ENCODE assay signal across 16 cellular contexts in genomic region chr16:56421976-56422669, GRCh38. TPM values are rescaled to one million over a fixed set of nuclear protein-coding genes. Genes with fewer than 3 reads are reported as not detected.
DNase-seq lines count a peak whose midpoint lies in the region; FAIRE-seq and TF ChIP-seq lines count a peak whose summit lies in the region.
"Had no signal": no experiment of that assay in that cellular context is flagged by ENCODE, and none has a peak within 500 bp of the region (broad histone marks: within the 10 kb centered on the region; RNA-seq: fewer than 3 reads in every experiment).

No MANE protein-coding gene starts in this region.

- H3K27me3 Mint-ChIP-seq in CD14-positive monocyte (ENCODE audit: low read depth in 3 of 3) (peaks cover 0 to 4% (median 0%) of the 10 kb centered on the region in 3 donors), nephron progenitor cell (ENCODE audit: low read depth, poor library complexity) (peaks cover 3% of the 10 kb centered on the region)
- H3K27me3 Mint-ChIP-seq in activated CD4-positive, alpha-beta T cell treated with anti-CD3 and anti-CD28 coated beads, Interleukin-2, amount 10 ng/mL, durations not matched to agents 24 days and 14 days, result no peaks in the 10 kb centered on the region

- H3K4me3 Mint-ChIP-seq in CD14-positive monocyte (no peak overlapping the region), nephron progenitor cell (peak overlapping the region; percentile 97)
- H3K4me3 Mint-ChIP-seq in activated CD4-positive, alpha-beta T cell treated with anti-CD3 and anti-CD28 coated beads, Interleukin-2, amount 10 ng/mL, durations not matched to agents 24 days and 14 days, result no peak overlapping the region

- H3K4me1 Mint-ChIP-seq in CD14-positive monocyte (peaks cover 46% of the 10 kb centered on the region), nephron progenitor cell (peaks cover 42% of the 10 kb centered on the region)
- peaks cover 34% of the 10 kb centered on the region for H3K4me1 Mint-ChIP-seq in activated CD4-positive, alpha-beta T cell treated with anti-CD3 and anti-CD28 coated beads, Interleukin-2, amount 10 ng/mL, durations not matched to agents 24 days and 14 days

- DNase-seq in CD14-positive monocyte (ENCODE audit: low spot score), result no peak
- no peak for DNase-seq in GM19239 (ENCODE audit: insufficient read length, low spot score)
- DNase-seq in nephron progenitor cell, result no peak
- DNase-seq in NCI-H128 (lab: John Stamatoyannopoulos, UW; ENCODE audit: unreplicated experiment), result no peak
- no peak for DNase-seq in kidney glomerular epithelial cell (lab: John Stamatoyannopoulos, UW)
- DNase-seq in activated CD4-positive, alpha-beta T cell treated with anti-CD3 and anti-CD28 coated beads, Interleukin-2, amount 10 ng/mL, durations not matched to agents 24 days and 14 days, result no peak
- no peak for DNase-seq in GM10248 (ENCODE audit: extremely low spot score)
- DNase-seq: activated CD8-positive, alpha-beta memory T cell treated with anti-CD3 and anti-CD28 coated beads for 24 hours; activated naive CD4-positive, alpha-beta T cell; body of pancreas; DMS153; dorsolateral prefrontal cortex; NCI-H2029 treated with DMSO at 0.1 percent for 48 hours; SW 1271; WERI-Rb-1 had no signal

- POLR2A ChIA-PET in GM10248 (lab: Yijun Ruan, JAX), result no interaction called here

- peak; percentile 83 for FAIRE-seq in GM19239 (lab: Jason Lieb, UNC)

- TF ChIP-seq CTCF in CD14-positive monocyte (IDR thresholded peaks at IDR 0.05) (no peak), VCaP (conservative IDR thresholded peaks at IDR 0.05) (no peak), nephron progenitor cell (IDR thresholded peaks at IDR 0.05) (no peak), GM10248 (IDR thresholded peaks at IDR 0.05; ENCODE audit: control extremely low read depth, extremely low read depth, low read depth, missing control alignments) (no peak)

- peak overlapping the region in 6 of 7 donors; percentile 34 to 82 (median 54) for H3K27ac Mint-ChIP-seq in CD14-positive monocyte
- peak overlapping the region; percentile 20 for H3K27ac Mint-ChIP-seq in nephron progenitor cell
- no peak overlapping the region for H3K27ac Mint-ChIP-seq in activated CD4-positive, alpha-beta T cell treated with anti-CD3 and anti-CD28 coated beads, Interleukin-2, amount 10 ng/mL, durations not matched to agents 24 days and 14 days

- peak overlapping the region; percentile 85; the same call in 1 of the 2 replicates for H3K27ac ChIP-seq in VCaP
- H3K27ac ChIP-seq: body of pancreas, WERI-Rb-1 had no signal

- CTCF ChIA-PET in GM10248 (lab: Yijun Ruan, JAX), result no interaction called here

- intact Hi-C loops in CD14-positive monocyte (cut with micrococcal nuclease), result no loop called here
- intact Hi-C loops in activated CD4-positive, alpha-beta T cell treated with anti-CD3 and anti-CD28 coated beads, Interleukin-2, amount 10 ng/mL, durations not matched to agents 24 days and 14 days (cut with micrococcal nuclease), result loop anchor here (10.0 kb wide), 1 partner anchor 227 kb away; the partner anchor contains the start of gene GNAO1

- H3K9me3 Mint-ChIP-seq in CD14-positive monocyte (no peaks in the 10 kb centered on the region), nephron progenitor cell (no peaks in the 10 kb centered on the region)
- no peaks in the 10 kb centered on the region for H3K9me3 Mint-ChIP-seq in activated CD4-positive, alpha-beta T cell treated with anti-CD3 and anti-CD28 coated beads, Interleukin-2, amount 10 ng/mL, durations not matched to agents 24 days and 14 days

- H3K36me3 Mint-ChIP-seq in CD14-positive monocyte (peaks cover 0 to 6% of the 10 kb centered on the region in 2 donors), nephron progenitor cell (ENCODE audit: low read depth) (peaks cover 13% of the 10 kb centered on the region)
- peaks cover 3% of the 10 kb centered on the region for H3K36me3 Mint-ChIP-seq in activated CD4-positive, alpha-beta T cell treated with anti-CD3 and anti-CD28 coated beads, Interleukin-2, amount 10 ng/mL, durations not matched to agents 24 days and 14 days (ENCODE audit: low read depth)

RNA-seq across cellular contexts. Expression of gene AMFR, which starts 3.2 kb away (rescaled TPM):
- polyA plus RNA-seq in CD14-positive monocyte, result 10 to 100 TPM; 28.3 to 68.1 TPM
- total RNA-seq in activated CD4-positive, alpha-beta T cell treated with anti-CD3 and anti-CD28 coated beads, Interleukin-2, amount 10 ng/mL, durations not matched to agents 24 days and 14 days, result 50.6 and 52.3 TPM in 2 replicates

RNA-seq across cellular contexts. Expression of gene NUDT21, which starts 29.0 kb away (rescaled TPM):
- polyA plus RNA-seq in CD14-positive monocyte, result 10 to 100 TPM; 55.9 to 65.0 TPM
- total RNA-seq in activated CD4-positive, alpha-beta T cell treated with anti-CD3 and anti-CD28 coated beads, Interleukin-2, amount 10 ng/mL, durations not matched to agents 24 days and 14 days, result 282 and 297 TPM in 2 replicates

RNA-seq across cellular contexts. Expression of gene OGFOD1, which starts 29.2 kb away (rescaled TPM):
- 10 to 100 TPM; 23.4 to 37.9 TPM for polyA plus RNA-seq in CD14-positive monocyte
- 87.0 and 89.2 TPM in 2 replicates for total RNA-seq in activated CD4-positive, alpha-beta T cell treated with anti-CD3 and anti-CD28 coated beads, Interleukin-2, amount 10 ng/mL, durations not matched to agents 24 days and 14 days
